Comparison of ENCODE assay signal across 28 cellular contexts in the genomic region with DNA sequence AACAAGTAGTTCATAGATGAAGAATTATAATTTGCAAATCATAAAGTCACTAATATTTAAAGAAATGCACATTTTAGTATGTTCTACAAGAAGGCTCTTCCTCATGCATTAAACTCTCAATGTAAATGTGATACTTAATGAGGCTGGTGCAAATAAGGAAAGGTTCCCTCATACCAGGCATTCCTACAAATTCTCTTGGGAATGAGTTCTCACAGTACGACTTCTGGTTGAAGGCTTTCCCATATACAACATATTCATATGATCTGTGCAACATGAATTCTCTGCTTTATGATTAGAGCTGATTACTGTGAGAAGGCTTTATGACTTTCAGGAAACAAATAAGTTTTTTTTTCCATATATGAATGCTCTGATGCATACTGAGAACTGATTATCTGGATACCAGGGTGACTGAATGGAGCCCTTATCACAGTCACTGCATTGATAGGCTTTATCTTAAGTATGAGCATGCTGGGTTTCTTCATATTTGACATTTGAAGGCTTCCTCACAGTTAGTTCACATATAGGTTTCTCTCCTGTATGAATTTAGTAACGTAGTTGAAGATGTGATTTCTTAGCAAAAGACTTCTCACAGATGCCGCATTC.
DNase-seq lines count a peak whose midpoint lies in the region; ATAC-seq and TF ChIP-seq lines count a peak whose summit lies in the region.
"Had no signal": no experiment of that assay in that cellular context is flagged by ENCODE, and none has a peak within 500 bp of the region (broad histone marks: within the 10 kb centered on the region; RNA-seq: fewer than 3 reads in every experiment).

No MANE protein-coding gene starts in this region.

- no peak overlapping the region for H3K56ac ChIP-seq in mesendoderm (ENCODE audit: low read length)

- no peak overlapping the region for H4K8ac ChIP-seq in mesendoderm (ENCODE audit: low read depth, low read length)

- in situ Hi-C loops in SK-MEL-5 (cut with HindIII; ENCODE audit: low pct_unique_long_range_greater_than_20kb, low sequenced_read_pairs): no loop called here

- no peak for TF ChIP-seq POLR2A in Peyer's patch (IDR thresholded peaks at IDR 0.05)

- no peak overlapping the region for H2BK120ac ChIP-seq in mesendoderm (ENCODE audit: low read depth, low read length)

- no CpG with 5 or more reads among the region's 3 CpGs for WGBS in mesendoderm (ENCODE audit: extremely low coverage, insufficient coverage, low lambda C conversion rate)

- no peaks in the 10 kb centered on the region for H3K79me1 ChIP-seq in mesendoderm (ENCODE audit: low read length)

- H2BK15ac ChIP-seq in mesendoderm (replicated peaks; ENCODE audit: low read depth): no peak overlapping the region

- H3K18ac ChIP-seq in mesendoderm (ENCODE audit: low read length): peak overlapping the region; percentile 39

- no peak overlapping the region for H4K5ac ChIP-seq in mesendoderm (ENCODE audit: low read length)

- H3K9ac ChIP-seq in mesendoderm (ENCODE audit: low read length): no peak overlapping the region
- H3K9ac ChIP-seq: BLaER1 treated with 17β-estradiol and CSF1 and Interleukin-3, amounts not matched to agents 10 nM and 100 nM had no signal

- H3K9me3 ChIP-seq in Peyer's patch: no peaks in the 10 kb centered on the region
- H3K9me3 ChIP-seq: BLaER1 treated with 17β-estradiol and CSF1 and Interleukin-3, amounts not matched to agents 10 nM and 100 nM; breast epithelium; Caco-2; vagina had no signal

- H3K4me2 ChIP-seq in mesendoderm (ENCODE audit: low read length): no peak overlapping the region
- H3K4me2 ChIP-seq: BLaER1 treated with 17β-estradiol and CSF1 and Interleukin-3, amounts not matched to agents 10 nM and 100 nM had no signal

- H3K36me3 ChIP-seq in mesendoderm (ENCODE audit: control insufficient read depth, insufficient read depth, low read length): no peaks in the 10 kb centered on the region
- no peaks in the 10 kb centered on the region for H3K36me3 ChIP-seq in Peyer's patch
- H3K36me3 ChIP-seq: BLaER1 treated with 17β-estradiol and CSF1 and Interleukin-3, amounts not matched to agents 10 nM and 100 nM; breast epithelium; vagina had no signal

- H3K79me2 ChIP-seq in mesendoderm (ENCODE audit: control insufficient read depth, insufficient read depth, low read length): no peaks in the 10 kb centered on the region

- H3K27ac ChIP-seq in mesendoderm (ENCODE audit: low read depth, low read length): no peak overlapping the region
- H3K27ac ChIP-seq in Peyer's patch: no peak overlapping the region
- H3K27ac ChIP-seq: BLaER1 treated with 17β-estradiol and CSF1 and Interleukin-3, amounts not matched to agents 10 nM and 100 nM; breast epithelium; vagina had no signal

- H3K4me3 ChIP-seq in choroid plexus epithelial cell (ENCODE audit: low read depth, low read length) (no peak overlapping the region), mesendoderm (ENCODE audit: low read length) (no peak overlapping the region), Peyer's patch (no peak overlapping the region)
- H3K4me3 ChIP-seq: BLaER1 treated with 17β-estradiol and CSF1 and Interleukin-3, amounts not matched to agents 10 nM and 100 nM; breast epithelium; vagina had no signal

- no peak overlapping the region for H3K4ac ChIP-seq in mesendoderm (ENCODE audit: low read depth, low read length)

- DNase-seq in COLO829 (ENCODE audit: low spot score) (peak; percentile 58), SK-MEL-5 (ENCODE audit: low read depth, low spot score) (peak; percentile 94), choroid plexus epithelial cell (ENCODE audit: low read depth) (peak; percentile 58), mesendoderm (peak; percentile 83), SIG-M5 (lab: John Stamatoyannopoulos, UW) (no peak), Peyer's patch (no peak)
- DNase-seq: activated CD4-positive, CD25-positive, alpha-beta regulatory T cell treated with anti-CD3 and anti-CD28 coated beads, Interleukin-2, amount 50 U/mL, for 72 hours; activated CD8-positive, alpha-beta T cell treated with anti-CD3 and anti-CD28 coated beads, Interleukin-2, amount 10 ng/mL, durations not matched to agents 7 days and 5 days; activated gamma-delta T cell treated with Interleukin-2 at 50 U/mL for 16 hours; activated naive CD8-positive, alpha-beta T cell treated with anti-CD3 and anti-CD28 coated beads, Interleukin-2, amount 50 U/mL, for 24 hours; activated T-cell treated with anti-CD3 and anti-CD28 coated beads for 4 hours; Caco-2; cortex of kidney; DMS79; Kasumi-1; MV-4-11; naive thymus-derived CD8-positive, alpha-beta T cell; NCI-H1694; NCI-H774; retina; stimulated activated CD4-positive, alpha-beta T cell treated with anti-CD3 and anti-CD28 coated beads, Interleukin-4, amount 100 ng/mL, for 1 hour had no signal

- H2BK5ac ChIP-seq in mesendoderm (ENCODE audit: low read length): no peak overlapping the region

- no peak overlapping the region for H2AK5ac ChIP-seq in mesendoderm (ENCODE audit: low read length)

- H3K23ac ChIP-seq in mesendoderm (ENCODE audit: low read length): no peak overlapping the region

- no peak for ATAC-seq in GM21786 (IDR thresholded peaks at IDR 0.05; ENCODE audit: unreplicated experiment)
- no peak for ATAC-seq in HG02938 (IDR thresholded peaks at IDR 0.05; ENCODE audit: unreplicated experiment)
- ATAC-seq: activated CD8-positive, alpha-beta T cell treated with anti-CD3 and anti-CD28 coated beads, Interleukin-2, amount 10 ng/mL, durations not matched to agents 7 days and 5 days; activated naive CD8-positive, alpha-beta T cell treated with anti-CD3 and anti-CD28 coated beads, Interleukin-2, amount 50 U/mL, for 24 hours; left lobe of liver; naive thymus-derived CD8-positive, alpha-beta T cell; stimulated activated memory B cell treated with anti-CD40 and anti-IgM and Interleukin-4, amounts not matched to agents 10 μg/mL and 1 μg/mL and 100 μg/mL, for 72 hours had no signal

- no peak for TF ChIP-seq CTCF in choroid plexus epithelial cell (conservative IDR thresholded peaks at IDR 0.05; ENCODE audit: low read depth, low read length)
- TF ChIP-seq CTCF in Peyer's patch (IDR thresholded peaks at IDR 0.05): no peak

- H3K4me1 ChIP-seq in mesendoderm (ENCODE audit: control insufficient read depth, low read depth, low read length) (peaks cover 7% of the 10 kb centered on the region), Peyer's patch (peaks cover 0 to 19% (median 4%) of the 10 kb centered on the region in 4 donors)
- H3K4me1 ChIP-seq: Caco-2 had no signal

- no peaks in the 10 kb centered on the region for H3K27me3 ChIP-seq in mesendoderm (ENCODE audit: insufficient read depth, low read length, poor library complexity)
- no peaks in the 10 kb centered on the region for H3K27me3 ChIP-seq in Peyer's patch
- H3K27me3 ChIP-seq: BLaER1 treated with 17β-estradiol and CSF1 and Interleukin-3, amounts not matched to agents 10 nM and 100 nM; breast epithelium; vagina had no signal

Comparison
In these comparisons a context has a peak if more than half of its experiments do, and no peak if none do; other contexts are left out.
1. DNase-seq: peak in COLO829 (single experiment), SK-MEL-5 (single experiment), choroid plexus epithelial cell (single experiment) and mesendoderm (single experiment); none in SIG-M5 (single experiment) and Peyer's patch (0 of 3).